1 cellular context compared by ENCODE assay signal in genomic region chr7:67484244-67484751, GRCh38.
TF ChIP-seq lines count a peak whose summit lies in the region.

No MANE protein-coding gene starts in this region.

TF ChIP-seq in K562, 482 proteins besides CTCF, POLR2A, EP300 and RAD21 (continued from another document):
- TF ChIP-seq, protein P1, sequence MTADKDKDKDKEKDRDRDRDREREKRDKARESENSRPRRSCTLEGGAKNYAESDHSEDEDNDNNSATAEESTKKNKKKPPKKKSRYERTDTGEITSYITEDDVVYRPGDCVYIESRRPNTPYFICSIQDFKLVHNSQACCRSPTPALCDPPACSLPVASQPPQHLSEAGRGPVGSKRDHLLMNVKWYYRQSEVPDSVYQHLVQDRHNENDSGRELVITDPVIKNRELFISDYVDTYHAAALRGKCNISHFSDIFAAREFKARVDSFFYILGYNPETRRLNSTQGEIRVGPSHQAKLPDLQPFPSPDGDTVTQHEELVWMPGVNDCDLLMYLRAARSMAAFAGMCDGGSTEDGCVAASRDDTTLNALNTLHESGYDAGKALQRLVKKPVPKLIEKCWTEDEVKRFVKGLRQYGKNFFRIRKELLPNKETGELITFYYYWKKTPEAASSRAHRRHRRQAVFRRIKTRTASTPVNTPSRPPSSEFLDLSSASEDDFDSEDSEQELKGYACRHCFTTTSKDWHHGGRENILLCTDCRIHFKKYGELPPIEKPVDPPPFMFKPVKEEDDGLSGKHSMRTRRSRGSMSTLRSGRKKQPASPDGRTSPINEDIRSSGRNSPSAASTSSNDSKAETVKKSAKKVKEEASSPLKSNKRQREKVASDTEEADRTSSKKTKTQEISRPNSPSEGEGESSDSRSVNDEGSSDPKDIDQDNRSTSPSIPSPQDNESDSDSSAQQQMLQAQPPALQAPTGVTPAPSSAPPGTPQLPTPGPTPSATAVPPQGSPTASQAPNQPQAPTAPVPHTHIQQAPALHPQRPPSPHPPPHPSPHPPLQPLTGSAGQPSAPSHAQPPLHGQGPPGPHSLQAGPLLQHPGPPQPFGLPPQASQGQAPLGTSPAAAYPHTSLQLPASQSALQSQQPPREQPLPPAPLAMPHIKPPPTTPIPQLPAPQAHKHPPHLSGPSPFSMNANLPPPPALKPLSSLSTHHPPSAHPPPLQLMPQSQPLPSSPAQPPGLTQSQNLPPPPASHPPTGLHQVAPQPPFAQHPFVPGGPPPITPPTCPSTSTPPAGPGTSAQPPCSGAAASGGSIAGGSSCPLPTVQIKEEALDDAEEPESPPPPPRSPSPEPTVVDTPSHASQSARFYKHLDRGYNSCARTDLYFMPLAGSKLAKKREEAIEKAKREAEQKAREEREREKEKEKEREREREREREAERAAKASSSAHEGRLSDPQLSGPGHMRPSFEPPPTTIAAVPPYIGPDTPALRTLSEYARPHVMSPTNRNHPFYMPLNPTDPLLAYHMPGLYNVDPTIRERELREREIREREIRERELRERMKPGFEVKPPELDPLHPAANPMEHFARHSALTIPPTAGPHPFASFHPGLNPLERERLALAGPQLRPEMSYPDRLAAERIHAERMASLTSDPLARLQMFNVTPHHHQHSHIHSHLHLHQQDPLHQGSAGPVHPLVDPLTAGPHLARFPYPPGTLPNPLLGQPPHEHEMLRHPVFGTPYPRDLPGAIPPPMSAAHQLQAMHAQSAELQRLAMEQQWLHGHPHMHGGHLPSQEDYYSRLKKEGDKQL (CRISPR knock-in tag; IDR thresholded peaks at IDR 0.05; ENCODE audit: borderline replicate concordance) = no peak
- TF ChIP-seq PTBP1 (IDR thresholded peaks at IDR 0.05; ENCODE audit: low read depth, low read length) (no peak), ZNF76 (CRISPR knock-in tag; IDR thresholded peaks at IDR 0.05; ENCODE audit: borderline replicate concordance) (no peak), MITF (IDR thresholded peaks at IDR 0.05) (peak; percentile 61; the same call in 1 of the 2 replicates), U2AF1 (optimal IDR thresholded peaks at IDR 0.05; ENCODE audit: low read depth, low read length) (no peak), E2F5 (CRISPR knock-in tag; IDR thresholded peaks at IDR 0.05) (no peak)
- TF ChIP-seq, protein P2, sequence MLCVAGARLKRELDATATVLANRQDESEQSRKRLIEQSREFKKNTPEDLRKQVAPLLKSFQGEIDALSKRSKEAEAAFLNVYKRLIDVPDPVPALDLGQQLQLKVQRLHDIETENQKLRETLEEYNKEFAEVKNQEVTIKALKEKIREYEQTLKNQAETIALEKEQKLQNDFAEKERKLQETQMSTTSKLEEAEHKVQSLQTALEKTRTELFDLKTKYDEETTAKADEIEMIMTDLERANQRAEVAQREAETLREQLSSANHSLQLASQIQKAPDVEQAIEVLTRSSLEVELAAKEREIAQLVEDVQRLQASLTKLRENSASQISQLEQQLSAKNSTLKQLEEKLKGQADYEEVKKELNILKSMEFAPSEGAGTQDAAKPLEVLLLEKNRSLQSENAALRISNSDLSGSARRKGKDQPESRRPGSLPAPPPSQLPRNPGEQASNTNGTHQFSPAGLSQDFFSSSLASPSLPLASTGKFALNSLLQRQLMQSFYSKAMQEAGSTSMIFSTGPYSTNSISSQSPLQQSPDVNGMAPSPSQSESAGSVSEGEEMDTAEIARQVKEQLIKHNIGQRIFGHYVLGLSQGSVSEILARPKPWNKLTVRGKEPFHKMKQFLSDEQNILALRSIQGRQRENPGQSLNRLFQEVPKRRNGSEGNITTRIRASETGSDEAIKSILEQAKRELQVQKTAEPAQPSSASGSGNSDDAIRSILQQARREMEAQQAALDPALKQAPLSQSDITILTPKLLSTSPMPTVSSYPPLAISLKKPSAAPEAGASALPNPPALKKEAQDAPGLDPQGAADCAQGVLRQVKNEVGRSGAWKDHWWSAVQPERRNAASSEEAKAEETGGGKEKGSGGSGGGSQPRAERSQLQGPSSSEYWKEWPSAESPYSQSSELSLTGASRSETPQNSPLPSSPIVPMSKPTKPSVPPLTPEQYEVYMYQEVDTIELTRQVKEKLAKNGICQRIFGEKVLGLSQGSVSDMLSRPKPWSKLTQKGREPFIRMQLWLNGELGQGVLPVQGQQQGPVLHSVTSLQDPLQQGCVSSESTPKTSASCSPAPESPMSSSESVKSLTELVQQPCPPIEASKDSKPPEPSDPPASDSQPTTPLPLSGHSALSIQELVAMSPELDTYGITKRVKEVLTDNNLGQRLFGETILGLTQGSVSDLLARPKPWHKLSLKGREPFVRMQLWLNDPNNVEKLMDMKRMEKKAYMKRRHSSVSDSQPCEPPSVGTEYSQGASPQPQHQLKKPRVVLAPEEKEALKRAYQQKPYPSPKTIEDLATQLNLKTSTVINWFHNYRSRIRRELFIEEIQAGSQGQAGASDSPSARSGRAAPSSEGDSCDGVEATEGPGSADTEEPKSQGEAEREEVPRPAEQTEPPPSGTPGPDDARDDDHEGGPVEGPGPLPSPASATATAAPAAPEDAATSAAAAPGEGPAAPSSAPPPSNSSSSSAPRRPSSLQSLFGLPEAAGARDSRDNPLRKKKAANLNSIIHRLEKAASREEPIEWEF (CRISPR knock-in tag; IDR thresholded peaks at IDR 0.05) = no peak
